In the genomic region with DNA sequence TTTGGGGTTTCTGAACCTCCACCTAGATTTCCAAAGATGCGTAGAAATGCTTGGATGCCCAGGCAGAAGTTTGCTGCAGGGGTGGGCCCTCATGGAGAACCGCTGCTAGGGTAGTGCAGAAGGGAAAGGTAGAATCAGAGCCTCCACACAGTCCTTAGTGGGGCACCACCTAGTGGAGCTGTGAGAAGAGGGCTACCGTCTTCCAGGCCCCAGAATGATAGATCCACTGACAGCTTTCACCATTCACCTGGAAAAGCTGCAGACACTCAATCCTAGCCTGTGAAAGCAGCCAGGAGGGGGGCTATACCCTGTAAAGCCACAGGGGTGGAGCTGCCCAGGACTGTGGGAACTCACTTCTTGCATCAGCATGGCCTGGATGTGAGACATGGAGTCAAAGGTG, we compare ENCODE assay signal across 13 cellular contexts. TPM values are rescaled to one million over a fixed set of nuclear protein-coding genes. Genes with fewer than 3 reads are reported as not detected.
A peak's percentile ranks its signal among the peaks of the same experiment; 100 is the strongest.
DNase-seq lines count a peak whose midpoint lies in the region; TF ChIP-seq lines count a peak whose summit lies in the region.
"Had no signal": no experiment of that assay in that cellular context is flagged by ENCODE, and none has a peak within 500 bp of the region (broad histone marks: within the 10 kb centered on the region; RNA-seq: fewer than 3 reads in every experiment).

No MANE protein-coding gene starts in this region.

- TF ChIP-seq CTCF in LNCaP clone FGC (IDR thresholded peaks at IDR 0.05; ENCODE audit: control insufficient read depth, extremely low read depth, insufficient read depth) (0 out of 2 replicates have a peak, but pooled peaks have one; percentile 1), cardiac fibroblast (IDR thresholded peaks at IDR 0.05; ENCODE audit: low read depth, low read length) (peak; percentile 17), osteocyte (IDR thresholded peaks at IDR 0.05) (peak; percentile 16), lower leg skin (IDR thresholded peaks at IDR 0.05) (no peak)

- no peaks in the 10 kb centered on the region for H3K27me3 Mint-ChIP-seq in osteocyte (ENCODE audit: unreplicated experiment)

- no peak for TF ChIP-seq POLR2A in lower leg skin (IDR thresholded peaks at IDR 0.05)

- H3K4me3 Mint-ChIP-seq in osteocyte (ENCODE audit: unreplicated experiment), result no peak overlapping the region

- WGBS in lower leg skin, 2 donors, result 73 to 85% methylated on average over 3 of the region's 3 CpGs

- peak; percentile 22 for DNase-seq in NCI-H748 (lab: John Stamatoyannopoulos, UW; ENCODE audit: unreplicated experiment)
- no peak for DNase-seq in NCI-H748 treated with DMSO at 0.1 percent for 48 hours (lab: John Stamatoyannopoulos, UW)
- no peak for DNase-seq in LNCaP clone FGC (ENCODE audit: low read depth)
- peak in 1 of 2 donors; percentile 7 for DNase-seq in cardiac fibroblast (ENCODE audit: low read depth in 2 of 2)
- no peak for DNase-seq in osteocyte (ENCODE audit: extremely low spot score, unreplicated experiment)
- DNase-seq in lower leg skin (ENCODE audit: low spot score in 2 of 2), result no peak
- no peak for DNase-seq in middle frontal gyrus (ENCODE audit: extremely low spot score, low spot score)
- no peak for DNase-seq in SHP77 treated with DMSO at 0.1 percent for 48 hours (lab: John Stamatoyannopoulos, UW)
- DNase-seq: activated CD8-positive, alpha-beta memory T cell treated with anti-CD3 and anti-CD28 coated beads for 24 hours; foreskin melanocyte; NCI-H1092; stimulated activated naive CD8-positive, alpha-beta T cell treated with anti-CD3 and anti-CD28 coated beads, Interleukin-15, Interleukin-2, amounts not matched to agents 100 U/mL and 50 U/mL, for 24 hours had no signal

- H3K4me1 Mint-ChIP-seq in osteocyte (ENCODE audit: unreplicated experiment), result peaks cover 2% of the 10 kb centered on the region

- H3K36me3 Mint-ChIP-seq in osteocyte (ENCODE audit: unreplicated experiment), result no peaks in the 10 kb centered on the region

- peaks cover 16% of the 10 kb centered on the region for H3K9me3 Mint-ChIP-seq in osteocyte (ENCODE audit: unreplicated experiment)

- intact Hi-C loops in lower leg skin (cut with DNase I; ENCODE audit: low total_unique reads), result no loop called here

- H3K4me3 ChIP-seq in LNCaP clone FGC (ENCODE audit: low read depth, low read length) (no peak overlapping the region), cardiac fibroblast (replicated peaks in 1 of 2; ENCODE audit: low read depth in 2 of 2, low read length in 2 of 2) (no peak overlapping the region), lower leg skin (ENCODE audit: low read depth, poor library complexity, severe bottlenecking) (no peak overlapping the region)
- H3K4me3 ChIP-seq: ascending aorta had no signal

- no peak overlapping the region for H3K27ac Mint-ChIP-seq in osteocyte (ENCODE audit: unreplicated experiment)

RNA-seq across cellular contexts. Expression of gene HSDL2, which starts 13.3 kb away (rescaled TPM):
- total RNA-seq in osteocyte (19.0 and 20.1 TPM in 2 replicates), lower leg skin (10 to 100 TPM; 26.7 to 52.8 (median 50.2) TPM)

RNA-seq across cellular contexts. Expression of gene PTBP3, which starts 33.2 kb away (rescaled TPM):
- total RNA-seq in osteocyte, result 47.6 and 58.9 TPM in 2 replicates
- 100 to 1,000 TPM in 3 of 4 donors, 10 to 100 TPM in 1; 82.5 to 201 (median 156) TPM for total RNA-seq in lower leg skin

Comparison
In these comparisons a context has a peak if more than half of its experiments do, and no peak if none do; other contexts are left out.
1. CTCF ChIP-seq: peak in LNCaP clone FGC (single experiment), cardiac fibroblast (single experiment) and osteocyte (single experiment); none in lower leg skin (0 of 3).